ENCODE assay signal across 10 cellular contexts in genomic region chr1:44811234-44811633, GRCh38. TPM values are rescaled to one million over a fixed set of nuclear protein-coding genes. Genes with fewer than 3 reads are reported as not detected.
DNase-seq lines count a peak whose midpoint lies in the region; ATAC-seq and TF ChIP-seq lines count a peak whose summit lies in the region.
"Had no signal": no experiment of that assay in that cellular context is flagged by ENCODE, and none has a peak within 500 bp of the region (broad histone marks: within the 10 kb centered on the region; RNA-seq: fewer than 3 reads in every experiment).

No MANE protein-coding gene starts in this region.

- H3K27ac Mint-ChIP-seq in CD4-positive, alpha-beta memory T cell, result peak overlapping the region; percentile 98 to 100 (median 99)
- peak overlapping the region; percentile 21; the same call in 1 of the 2 replicates for H3K27ac Mint-ChIP-seq in WTC11

- peaks cover 50 to 89% (median 71%) of the 10 kb centered on the region in 4 donors for H3K4me1 Mint-ChIP-seq in CD4-positive, alpha-beta memory T cell
- peaks cover 42% of the 10 kb centered on the region for H3K4me1 Mint-ChIP-seq in WTC11

- ATAC-seq in WTC11 (no peak), gastroesophageal sphincter (no peak), gastrocnemius medialis (no peak), GM19351 (IDR thresholded peaks at IDR 0.05; ENCODE audit: unreplicated experiment) (no peak), HG02852 (IDR thresholded peaks at IDR 0.05; ENCODE audit: unreplicated experiment) (no peak)

- peaks cover 0 to 11% (median 0%) of the 10 kb centered on the region in 8 donors for H3K9me3 Mint-ChIP-seq in CD4-positive, alpha-beta memory T cell
- H3K9me3 Mint-ChIP-seq in WTC11, result no peaks in the 10 kb centered on the region

- no peak overlapping the region for H3K4me3 ChIP-seq in CD4-positive, alpha-beta memory T cell (ENCODE audit: low read length in 2 of 2)
- H3K4me3 ChIP-seq in gastroesophageal sphincter (no peak overlapping the region), gastrocnemius medialis (no peak overlapping the region)

- POLR2A ChIA-PET in CD4-positive, alpha-beta memory T cell (lab: Charles Lee; ENCODE audit: partially characterized antibody), result interaction anchor here (0.6 to 22.2 kb wide), 7 partner anchors 6 to 200 kb away, joined by 3 to 1564 read pairs (median 98); partner anchors contain the start of genes BTBD19, DYNLT4, HECTD3 and PLK3
- POLR2A ChIA-PET in WTC11 (lab: Charles Lee), result interaction anchor here (0.7 kb wide), 2 partner anchors 188 to 518 kb away, joined by 3 to 11 read pairs; no protein-coding TSS in a partner anchor

- in situ Hi-C loops in gastrocnemius medialis (cut with MboI; ENCODE audit: low sequenced_read_pairs in 4 of 4), result no loop called here

- CTCF ChIA-PET in CD4-positive, alpha-beta memory T cell (lab: Charles Lee; ENCODE audit: partially characterized antibody), result interaction anchor here (3.8 to 13.0 kb wide), 3 partner anchors 9 to 81 kb away, joined by 22 to 174 read pairs (median 25); partner anchors contain the start of genes PLK3 and RNU5D-1
- CTCF ChIA-PET in WTC11 (lab: Charles Lee), result interaction anchor here (0.7 to 0.9 kb wide), 3 partner anchors 11 to 190 kb away, joined by 3 to 4 read pairs (median 3); partner anchors contain the start of genes PLK3 and RNU5D-1

- intact Hi-C loops in CD4-positive, alpha-beta memory T cell (cut with micrococcal nuclease), result no loop called here
- intact Hi-C loops in gastrocnemius medialis (cut with DNase I; ENCODE audit: low total_unique reads), result no loop called here

- TF ChIP-seq EP300 in gastroesophageal sphincter (IDR thresholded peaks at IDR 0.05), result no peak

- 61 to 66% methylated on average over 5 to 7 of the region's 8 CpGs for WGBS in gastroesophageal sphincter (ENCODE audit: low coverage in 1 of 2), 2 donors

- peak overlapping the region; percentile 98 for H3K27ac ChIP-seq in CD4-positive, alpha-beta memory T cell (ENCODE audit: low read depth, low read length)
- H3K27ac ChIP-seq in gastroesophageal sphincter (peak overlapping the region in 3 of 4 donors; percentile 95 to 97 (median 96)), gastrocnemius medialis (peak overlapping the region in 3 of 4 donors; percentile 9 to 94 (median 90))

- H3K9me3 ChIP-seq in CD4-positive, alpha-beta memory T cell (ENCODE audit: control insufficient read depth in 1 of 2, low read length in 2 of 2), result no peaks in the 10 kb centered on the region
- H3K9me3 ChIP-seq in gastroesophageal sphincter (no peaks in the 10 kb centered on the region), gastrocnemius medialis (no peaks in the 10 kb centered on the region)

- H3K27me3 ChIP-seq in CD4-positive, alpha-beta memory T cell (ENCODE audit: insufficient read depth, low read length), result no peaks in the 10 kb centered on the region
- H3K27me3 ChIP-seq in gastroesophageal sphincter (no peaks in the 10 kb centered on the region), gastrocnemius medialis (no peaks in the 10 kb centered on the region)

- H3K4me3 Mint-ChIP-seq in CD4-positive, alpha-beta memory T cell, result peak overlapping the region in 7 of 8 donors; percentile 26 to 80 (median 68)
- peak overlapping the region; percentile 3 for H3K4me3 Mint-ChIP-seq in WTC11

- DNase-seq in CD4-positive, alpha-beta memory T cell, result peak in 1 of 5 donors; percentile 5
- DNase-seq in WTC11 (ENCODE audit: low spot score) (no peak), gastrocnemius medialis (no peak), NCI-H2029 (lab: John Stamatoyannopoulos, UW) (no peak), cerebellar nuclear complex (lab: John Stamatoyannopoulos, UW) (no peak)
- DNase-seq: cortex of kidney, NCI-H2081 had no signal

- TF ChIP-seq CTCF in WTC11 (IDR thresholded peaks at IDR 0.05) (no peak), gastroesophageal sphincter (IDR thresholded peaks at IDR 0.05) (no peak), gastrocnemius medialis (IDR thresholded peaks at IDR 0.05 in 4 of 5, conservative IDR thresholded peaks at IDR 0.05 in 1 of 5) (no peak)

- no peaks in the 10 kb centered on the region for H3K27me3 Mint-ChIP-seq in CD4-positive, alpha-beta memory T cell
- H3K27me3 Mint-ChIP-seq in WTC11 (ENCODE audit: low read depth), result peaks cover 7% of the 10 kb centered on the region

- H3K4me1 ChIP-seq in CD4-positive, alpha-beta memory T cell (ENCODE audit: insufficient read depth, low read length), result peaks cover 84% of the 10 kb centered on the region
- peaks cover 15 to 86% (median 67%) of the 10 kb centered on the region in 3 donors for H3K4me1 ChIP-seq in gastroesophageal sphincter
- H3K4me1 ChIP-seq in gastrocnemius medialis, result peaks cover 39 to 54% of the 10 kb centered on the region in 2 donors

- peaks cover 7 to 31% of the 10 kb centered on the region in 2 donors for H3K36me3 Mint-ChIP-seq in CD4-positive, alpha-beta memory T cell
- H3K36me3 Mint-ChIP-seq in WTC11, result peaks cover 5% of the 10 kb centered on the region; the same call in 1 of the 2 replicates

- H3K36me3 ChIP-seq in CD4-positive, alpha-beta memory T cell (ENCODE audit: insufficient read depth, low read length), result peaks cover 6% of the 10 kb centered on the region
- H3K36me3 ChIP-seq in gastroesophageal sphincter (peaks cover 0 to 4% of the 10 kb centered on the region in 2 donors), gastrocnemius medialis (no peaks in the 10 kb centered on the region)

- TF ChIP-seq POLR2A in gastroesophageal sphincter (IDR thresholded peaks at IDR 0.05), result no peak
- TF ChIP-seq POLR2A in gastrocnemius medialis (IDR thresholded peaks at IDR 0.05), result no peak

TF ChIP-seq in WTC11, 78 proteins besides CTCF, POLR2A, EP300 and RAD21 (continues in another document):
- TF ChIP-seq ZBTB21 (CRISPR knock-in tag; IDR thresholded peaks at IDR 0.05; ENCODE audit: borderline replicate concordance) (no peak), PRDM15 (CRISPR knock-in tag; IDR thresholded peaks at IDR 0.05) (no peak)
- TF ChIP-seq, protein P1, sequence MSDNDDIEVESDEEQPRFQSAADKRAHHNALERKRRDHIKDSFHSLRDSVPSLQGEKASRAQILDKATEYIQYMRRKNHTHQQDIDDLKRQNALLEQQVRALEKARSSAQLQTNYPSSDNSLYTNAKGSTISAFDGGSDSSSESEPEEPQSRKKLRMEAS (CRISPR knock-in tag; IDR thresholded peaks at IDR 0.05), result no peak

RNA-seq across cellular contexts. Expression of gene BTBD19, which starts 2.9 kb away (rescaled TPM):
- 10 to 100 TPM; 14.8 to 16.8 TPM for total RNA-seq in CD4-positive, alpha-beta memory T cell
- under 1 TPM; 0.25 to 0.26 TPM for polyA plus RNA-seq in CD4-positive, alpha-beta memory T cell
- 1.7 to 2.0 TPM (median 1.8 TPM) in 3 replicates for total RNA-seq in WTC11 (2021)
- 10 to 100 TPM in 1 of 4 donors, 1 to 10 TPM in 2, under 1 TPM in 1; 0.22 to 12.1 (median 5.6) TPM for total RNA-seq in gastroesophageal sphincter
- 1 to 10 TPM in 1 of 4 donors, under 1 TPM in 2, not detected in 1; 0.71 to 1.4 (median 0.91) TPM for total RNA-seq in gastrocnemius medialis

RNA-seq across cellular contexts. Expression of gene DYNLT4, which starts 4.1 kb away (rescaled TPM):
- under 1 TPM in 1 of 2 experiments, not detected in 1; 0.47 TPM for total RNA-seq in CD4-positive, alpha-beta memory T cell
- 1 to 10 TPM; 1.0 to 1.6 TPM for polyA plus RNA-seq in CD4-positive, alpha-beta memory T cell
- 0.31 to 0.62 TPM (median 0.57 TPM) in 3 replicates for total RNA-seq in WTC11 (2021)
- 1 to 10 TPM in 1 of 4 donors, not detected in 3; 1.4 TPM for total RNA-seq in gastroesophageal sphincter
- total RNA-seq in gastrocnemius medialis, result not detected

RNA-seq across cellular contexts. Expression of gene PLK3, which starts 11.1 kb away (rescaled TPM):
- total RNA-seq in CD4-positive, alpha-beta memory T cell, result 100 to 1,000 TPM; 151 to 153 TPM
- polyA plus RNA-seq in CD4-positive, alpha-beta memory T cell, result 10 to 100 TPM; 37.3 to 43.7 TPM
- total RNA-seq in WTC11 (2021) (10.1 to 16.4 TPM (median 12.0 TPM) in 3 replicates), gastroesophageal sphincter (10 to 100 TPM in 3 of 4 donors, 1 to 10 TPM in 1; 9.4 to 31.2 (median 12.0) TPM), gastrocnemius medialis (1 to 10 TPM; 1.6 to 4.3 (median 3.6) TPM)

RNA-seq across cellular contexts. Expression of gene BEST4, which starts 23.3 kb away (rescaled TPM):
- total RNA-seq in CD4-positive, alpha-beta memory T cell, result 1 to 10 TPM; 1.2 to 1.6 TPM
- under 1 TPM in 1 of 2 donors, not detected in 1; 0.20 TPM for polyA plus RNA-seq in CD4-positive, alpha-beta memory T cell
- total RNA-seq in WTC11 (2021), result 1.6 to 1.7 TPM (median 1.6 TPM) in 3 replicates
- total RNA-seq in gastroesophageal sphincter, result under 1 TPM in 2 of 4 donors, not detected in 2; 0.15 to 0.31 TPM
- under 1 TPM in 1 of 4 donors, not detected in 3; 0.32 TPM for total RNA-seq in gastrocnemius medialis

RNA-seq across cellular contexts. Expression of gene PTCH2, which starts 31.8 kb away (rescaled TPM):
- total RNA-seq in CD4-positive, alpha-beta memory T cell, result 1 to 10 TPM; 1.3 to 1.4 TPM
- under 1 TPM in 1 of 2 donors, not detected in 1; 0.20 TPM for polyA plus RNA-seq in CD4-positive, alpha-beta memory T cell
- total RNA-seq in WTC11 (2021) (0.71 to 1.1 TPM (median 0.96 TPM) in 3 replicates), gastroesophageal sphincter (1 to 10 TPM in 2 of 4 donors, under 1 TPM in 2; 0.54 to 1.9 (median 1.1) TPM), gastrocnemius medialis (under 1 TPM; 0.10 to 0.56 (median 0.20) TPM)
